ENCODE assay signal across 20 cellular contexts in genomic region chr14:89435527-89436273, GRCh38. TPM values are rescaled to one million over a fixed set of nuclear protein-coding genes. Genes with fewer than 3 reads are reported as not detected.
DNase-seq lines count a peak whose midpoint lies in the region; ATAC-seq and TF ChIP-seq lines count a peak whose summit lies in the region.
"Had no signal": no experiment of that assay in that cellular context is flagged by ENCODE, and none has a peak within 500 bp of the region (broad histone marks: within the 10 kb centered on the region; RNA-seq: fewer than 3 reads in every experiment).

No MANE protein-coding gene starts in this region.

- peak overlapping the region; percentile 94 for H3K27ac Mint-ChIP-seq in WTC11
- H3K27ac Mint-ChIP-seq in immature natural killer cell: peak overlapping the region; percentile 94 to 99 (median 97)
- peak overlapping the region; percentile 24 for H3K27ac Mint-ChIP-seq in stimulated activated memory B cell treated with anti-CD40 and anti-IgM and Interleukin-4, amounts not matched to agents 10 μg/mL and 1 μg/mL and 100 μg/mL, for 72 hours
- H3K27ac Mint-ChIP-seq: progenitor cell of endocrine pancreas had no signal

- H3K4me1 Mint-ChIP-seq in WTC11: peaks cover 76% of the 10 kb centered on the region
- H3K4me1 Mint-ChIP-seq in immature natural killer cell: peaks cover 72 to 82% of the 10 kb centered on the region in 2 donors
- H3K4me1 Mint-ChIP-seq in stimulated activated memory B cell treated with anti-CD40 and anti-IgM and Interleukin-4, amounts not matched to agents 10 μg/mL and 1 μg/mL and 100 μg/mL, for 72 hours: peaks cover 50% of the 10 kb centered on the region

- H3K4me3 Mint-ChIP-seq in WTC11 (no peak overlapping the region), immature natural killer cell (peak overlapping the region; percentile 59 to 89 (median 76))
- no peak overlapping the region for H3K4me3 Mint-ChIP-seq in stimulated activated memory B cell treated with anti-CD40 and anti-IgM and Interleukin-4, amounts not matched to agents 10 μg/mL and 1 μg/mL and 100 μg/mL, for 72 hours

- H3K27me3 Mint-ChIP-seq in WTC11 (ENCODE audit: low read depth) (no peaks in the 10 kb centered on the region), immature natural killer cell (ENCODE audit: low read depth in 3 of 3) (peaks cover 0 to 18% (median 12%) of the 10 kb centered on the region in 3 donors)
- H3K27me3 Mint-ChIP-seq in stimulated activated memory B cell treated with anti-CD40 and anti-IgM and Interleukin-4, amounts not matched to agents 10 μg/mL and 1 μg/mL and 100 μg/mL, for 72 hours: no peaks in the 10 kb centered on the region

- no peak overlapping the region for H3K27ac ChIP-seq in left ventricle myocardium inferior (replicated peaks)
- H3K27ac ChIP-seq: esophagus muscularis mucosa had no signal

- H3K9me3 Mint-ChIP-seq in WTC11 (no peaks in the 10 kb centered on the region; the same call in 1 of the 2 replicates), immature natural killer cell (no peaks in the 10 kb centered on the region)
- H3K9me3 Mint-ChIP-seq in stimulated activated memory B cell treated with anti-CD40 and anti-IgM and Interleukin-4, amounts not matched to agents 10 μg/mL and 1 μg/mL and 100 μg/mL, for 72 hours: no peaks in the 10 kb centered on the region

- TF ChIP-seq CTCF in left ventricle myocardium inferior (IDR thresholded peaks at IDR 0.05; ENCODE audit: borderline replicate concordance) (no peak), WTC11 (IDR thresholded peaks at IDR 0.05) (no peak)

- intact Hi-C loops in cardiac septum (cut with DNase I): no loop called here
- intact Hi-C loops in left ventricle myocardium inferior (cut with micrococcal nuclease): no loop called here

- DNase-seq in cardiac septum (ENCODE audit: low spot score) (peak; percentile 36), left ventricle myocardium inferior (no peak), WTC11 (ENCODE audit: low spot score) (no peak), immature natural killer cell (peak in 2 of 3 donors; percentile 12 to 31), T-helper 9 cell (no peak), NCI-H2196 treated with DMSO at 0.1 percent for 48 hours (lab: John Stamatoyannopoulos, UW; ENCODE audit: unreplicated experiment) (no peak)
- DNase-seq: activated CD4-positive, alpha-beta T cell treated with anti-CD3 and anti-CD28 coated beads for 48 hours; aorta; DMS 273 treated with DMSO at 0.1 percent for 48 hours; hippocampal formation; KG1; left cardiac atrium; NCI-H1417 treated with DMSO at 0.1 percent for 48 hours; NCI-H446 treated with DMSO at 0.1 percent for 48 hours; SHP77; stimulated activated CD4-positive, alpha-beta T cell treated with anti-CD3 and anti-CD28 coated beads, Interleukin-12 subunit alpha, Interleukin-12 subunit beta, amount 100 ng/mL, for 4 hours had no signal

- H3K36me3 ChIP-seq in left ventricle myocardium inferior: no peaks in the 10 kb centered on the region
- H3K36me3 ChIP-seq: esophagus muscularis mucosa had no signal

- POLR2A ChIA-PET in WTC11 (lab: Charles Lee): no interaction called here

- CTCF ChIA-PET in WTC11 (lab: Charles Lee): interaction anchor here (0.6 to 0.8 kb wide), 4 partner anchors 54 to 359 kb away, joined by 3 to 4 read pairs (median 3); no protein-coding TSS in a partner anchor

- no peaks in the 10 kb centered on the region for H3K27me3 ChIP-seq in left ventricle myocardium inferior (ENCODE audit: low read depth)
- H3K27me3 ChIP-seq: esophagus muscularis mucosa had no signal

- H3K36me3 Mint-ChIP-seq in WTC11 (peaks cover 7% of the 10 kb centered on the region; the same call in 1 of the 2 replicates), immature natural killer cell (peaks cover 0 to 4% (median 0%) of the 10 kb centered on the region in 3 donors)
- H3K36me3 Mint-ChIP-seq in stimulated activated memory B cell treated with anti-CD40 and anti-IgM and Interleukin-4, amounts not matched to agents 10 μg/mL and 1 μg/mL and 100 μg/mL, for 72 hours: peaks cover 13% of the 10 kb centered on the region

- ATAC-seq in WTC11 (peak; percentile 25), GM21576 (IDR thresholded peaks at IDR 0.05; ENCODE audit: unreplicated experiment) (no peak)
- ATAC-seq in stimulated activated memory B cell treated with anti-CD40 and anti-IgM and Interleukin-4, amounts not matched to agents 10 μg/mL and 1 μg/mL and 100 μg/mL, for 72 hours: no peak

- no peaks in the 10 kb centered on the region for H3K9me3 ChIP-seq in left ventricle myocardium inferior (replicated peaks)
- H3K9me3 ChIP-seq: esophagus muscularis mucosa had no signal

- H3K4me1 ChIP-seq in left ventricle myocardium inferior: peaks cover 14% of the 10 kb centered on the region

- no peak overlapping the region for H3K4me3 ChIP-seq in left ventricle myocardium inferior
- H3K4me3 ChIP-seq: esophagus muscularis mucosa had no signal

TF ChIP-seq in WTC11, 78 proteins besides CTCF, POLR2A, EP300 and RAD21:
- TF ChIP-seq ZNF121 (CRISPR knock-in tag; IDR thresholded peaks at IDR 0.05) (peak; percentile 93; the same call in 1 of the 2 replicates), ATF3 (CRISPR knock-in tag; conservative IDR thresholded peaks at IDR 0.05) (no peak)

RNA-seq across cellular contexts. Expression of gene FOXN3, which starts 18.7 kb away (rescaled TPM):
- 87.6 TPM for total RNA-seq in cardiac septum
- 120 TPM for total RNA-seq in left ventricle myocardium inferior
- total RNA-seq in WTC11 (2021): 143 to 170 TPM (median 147 TPM) in 3 replicates
- 100 to 1,000 TPM in 2 of 3 donors, 10 to 100 TPM in 1; 88.6 to 150 (median 102) TPM for polyA plus RNA-seq in immature natural killer cell

Comparison
In these comparisons a context has a peak if more than half of its experiments do, and no peak if none do; other contexts are left out.
1. DNase-seq: peak in cardiac septum (single experiment) and immature natural killer cell (2 of 3); none in left ventricle myocardium inferior (single experiment), WTC11 (single experiment), T-helper 9 cell (single experiment) and NCI-H2196 treated with DMSO at 0.1 percent for 48 hours (single experiment).
2. H3K27ac Mint-ChIP-seq: peak in every context shown above with its lines; median percentile 97 in immature natural killer cell; 94 in WTC11; 24 in stimulated activated memory B cell treated with anti-CD40 and anti-IgM and Interleukin-4, amounts not matched to agents 10 μg/mL and 1 μg/mL and 100 μg/mL, for 72 hours.
3. H3K4me3 Mint-ChIP-seq: peak in immature natural killer cell (5 of 5); none in WTC11 (single experiment) and stimulated activated memory B cell treated with anti-CD40 and anti-IgM and Interleukin-4, amounts not matched to agents 10 μg/mL and 1 μg/mL and 100 μg/mL, for 72 hours (single experiment).